Comparison of ENCODE assay signal across 15 cellular contexts in genomic region chr6:136546321-136546720, GRCh38. TPM values are rescaled to one million over a fixed set of nuclear protein-coding genes. Genes with fewer than 3 reads are reported as not detected.
A peak's percentile ranks its signal among the peaks of the same experiment; 100 is the strongest.
DNase-seq lines count a peak whose midpoint lies in the region; ATAC-seq and TF ChIP-seq lines count a peak whose summit lies in the region.
"Had no signal": no experiment of that assay in that cellular context is flagged by ENCODE, and none has a peak within 500 bp of the region (broad histone marks: within the 10 kb centered on the region; RNA-seq: fewer than 3 reads in every experiment).

No MANE protein-coding gene starts in this region.

- no peaks in the 10 kb centered on the region for H3K79me2 ChIP-seq in OCI-LY3 (ENCODE audit: low read length)

- CTCF ChIA-PET in activated CD8-positive, alpha-beta T cell treated with anti-CD3 and anti-CD28 coated beads for 36 hours (lab: Charles Lee) = interaction anchor here (1.3 to 1.4 kb wide), 3 partner anchors 15 to 37 kb away, joined by 3 to 7 read pairs (median 6); no protein-coding TSS in a partner anchor

- POLR2A ChIA-PET in activated CD8-positive, alpha-beta T cell treated with anti-CD3 and anti-CD28 coated beads for 36 hours (lab: Charles Lee) = no interaction called here

- H3K4me3 Mint-ChIP-seq in activated CD8-positive, alpha-beta T cell treated with anti-CD3 and anti-CD28 coated beads for 36 hours = no peak overlapping the region
- H3K4me3 Mint-ChIP-seq: B cell; CD4-positive, alpha-beta T cell had no signal

- peaks cover 5% of the 10 kb centered on the region for H3K4me1 Mint-ChIP-seq in activated CD8-positive, alpha-beta T cell treated with anti-CD3 and anti-CD28 coated beads for 36 hours (ENCODE audit: low read depth)

- no peaks in the 10 kb centered on the region for H3K4me1 ChIP-seq in OCI-LY3 (ENCODE audit: low read length)

- DNase-seq in Caki2 (ENCODE audit: low read depth) = peak; percentile 76
- DNase-seq in kidney glomerular epithelial cell (lab: John Stamatoyannopoulos, UW) = peak; percentile 54
- peak; percentile 78 for DNase-seq in renal cortical epithelial cell (ENCODE audit: low read depth)
- no peak for DNase-seq in SW480 (ENCODE audit: low spot score)
- no peak for DNase-seq in MV-4-11 (lab: John Stamatoyannopoulos, UW)
- DNase-seq in activated CD8-positive, alpha-beta T cell treated with anti-CD3 and anti-CD28 coated beads for 36 hours = no peak
- DNase-seq: C1 segment of cervical spinal cord; CD4-positive, alpha-beta T cell; DMS153; DMS79 treated with DMSO at 0.1 percent for 48 hours; EL; GDM1 had no signal

- H4K20me1 ChIP-seq in OCI-LY3 (ENCODE audit: insufficient read depth, low read length) = no peaks in the 10 kb centered on the region

- H3K4me2 ChIP-seq in OCI-LY3 (ENCODE audit: low read length) = no peak overlapping the region

- H3K27me3 ChIP-seq in OCI-LY3 (ENCODE audit: low read depth, low read length) = no peaks in the 10 kb centered on the region

- no peaks in the 10 kb centered on the region for H3K9me3 ChIP-seq in OCI-LY3 (ENCODE audit: insufficient read depth, low read length)
- H3K9me3 ChIP-seq: HAP-1 had no signal

- no peaks in the 10 kb centered on the region for H3K36me3 ChIP-seq in OCI-LY3 (replicated peaks; ENCODE audit: low read depth, low read length)
- H3K36me3 ChIP-seq: HAP-1 had no signal

- H3K27ac ChIP-seq in OCI-LY3 (ENCODE audit: low read length) = no peak overlapping the region

- in situ Hi-C loops in Caki2 (cut with HindIII; ENCODE audit: low pct_unique_long_range_greater_than_20kb, low sequenced_read_pairs) = no loop called here

- peaks cover 36% of the 10 kb centered on the region for H3K27me3 Mint-ChIP-seq in activated CD8-positive, alpha-beta T cell treated with anti-CD3 and anti-CD28 coated beads for 36 hours

- H3K9ac ChIP-seq in OCI-LY3 (ENCODE audit: low read length) = no peak overlapping the region

- TF ChIP-seq CTCF in OCI-LY3 (IDR thresholded peaks at IDR 0.05; ENCODE audit: low read depth, low read length) = no peak
- no peak for TF ChIP-seq CTCF in activated CD8-positive, alpha-beta T cell treated with anti-CD3 and anti-CD28 coated beads for 36 hours (IDR thresholded peaks at IDR 0.05)

- no peaks in the 10 kb centered on the region for H3K9me3 Mint-ChIP-seq in activated CD8-positive, alpha-beta T cell treated with anti-CD3 and anti-CD28 coated beads for 36 hours
- H3K9me3 Mint-ChIP-seq: CD4-positive, alpha-beta T cell had no signal

- intact Hi-C loops in activated CD8-positive, alpha-beta T cell treated with anti-CD3 and anti-CD28 coated beads for 36 hours (cut with micrococcal nuclease) = loop anchor here (10.0 kb wide), 1 partner anchor 172 kb away; no protein-coding TSS in a partner anchor

- H2AFZ ChIP-seq in OCI-LY3 (ENCODE audit: low read depth, low read length) = 0 out of 2 replicates have a peak overlapping the region, but pooled peaks have one; percentile 33

- no peak for ATAC-seq in activated CD8-positive, alpha-beta T cell treated with anti-CD3 and anti-CD28 coated beads for 36 hours

- H3K27ac Mint-ChIP-seq in activated CD8-positive, alpha-beta T cell treated with anti-CD3 and anti-CD28 coated beads for 36 hours = no peak overlapping the region
- H3K27ac Mint-ChIP-seq: B cell; CD4-positive, alpha-beta T cell had no signal

- H3K36me3 Mint-ChIP-seq in activated CD8-positive, alpha-beta T cell treated with anti-CD3 and anti-CD28 coated beads for 36 hours (ENCODE audit: low read depth) = no peaks in the 10 kb centered on the region

- H3K4me3 ChIP-seq in OCI-LY3 (ENCODE audit: low read length) = no peak overlapping the region
- H3K4me3 ChIP-seq: HAP-1 had no signal

RNA-seq across cellular contexts. Expression of gene MAP7, which starts 3.9 kb away (rescaled TPM):
- total RNA-seq in Caki2 (2014; rRNA removed; shearing (Covaris generic); ENCODE audit: low replicate concordance) = 12.9 and 14.8 TPM in 2 replicates
- 21.5 and 28.5 TPM in 2 replicates for total RNA-seq in renal cortical epithelial cell
- total RNA-seq in activated CD8-positive, alpha-beta T cell treated with anti-CD3 and anti-CD28 coated beads for 36 hours = under 1 TPM; 0.47 to 0.67 TPM

Comparison
In these comparisons a context has a peak if more than half of its experiments do, and no peak if none do; other contexts are left out.
1. DNase-seq: peak in Caki2 (single experiment), kidney glomerular epithelial cell (single experiment) and renal cortical epithelial cell (single experiment); none in SW480 (single experiment), MV-4-11 (single experiment) and activated CD8-positive, alpha-beta T cell treated with anti-CD3 and anti-CD28 coated beads for 36 hours (single experiment).